In the genomic region with DNA sequence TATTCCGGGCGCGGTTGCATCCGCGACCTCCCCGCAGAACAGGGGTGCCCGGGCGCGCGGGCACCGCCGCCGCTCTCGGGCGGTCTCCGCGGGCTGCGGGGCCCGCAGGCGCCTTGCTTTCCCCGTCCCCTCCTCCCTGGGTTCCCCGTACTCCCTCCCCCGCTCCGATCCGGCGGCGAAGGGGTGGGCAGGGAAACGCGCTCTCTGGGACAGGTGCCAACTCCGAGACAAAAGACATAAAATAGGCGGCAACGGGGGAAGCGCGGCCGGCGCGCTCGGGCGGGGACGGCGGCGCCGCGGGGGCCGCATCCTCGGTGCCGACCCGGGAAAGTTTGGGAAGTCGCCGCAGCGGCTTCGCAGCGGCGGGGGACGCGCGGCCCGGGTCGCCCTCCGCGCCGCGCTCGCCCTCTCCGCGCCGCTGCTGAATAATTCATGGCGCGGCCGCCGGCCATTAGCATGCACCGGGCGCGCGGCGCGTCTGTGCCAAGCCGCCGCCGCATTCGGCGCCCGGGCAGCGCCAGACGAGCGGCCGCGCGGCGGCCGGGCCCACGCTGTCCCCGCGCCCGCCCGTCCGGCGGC, we compare ENCODE assay signal across 8 cellular contexts.
DNase-seq lines count a peak whose midpoint lies in the region; ATAC-seq and TF ChIP-seq lines count a peak whose summit lies in the region.

No MANE protein-coding gene starts in this region.

- DNase-seq in Karpas-422 (peak; percentile 94), SW 1271 (lab: John Stamatoyannopoulos, UW) (peak; percentile 34 to 68), astrocyte of the hippocampus (ENCODE audit: low read depth, low spot score) (peak; percentile 98), hippocampal formation (lab: John Stamatoyannopoulos, UW) (peak; percentile 89), putamen (ENCODE audit: low spot score) (peak; percentile 95), NCI-H526 treated with DMSO at 0.1 percent for 48 hours (lab: John Stamatoyannopoulos, UW) (no peak)

- H3K36me3 ChIP-seq in Karpas-422 (ENCODE audit: insufficient read depth, low read length), result peaks cover 6% of the 10 kb centered on the region; the same call in 1 of the 2 replicates

- no peak for TF ChIP-seq CTCF in GM12875 (IDR thresholded peaks at IDR 0.05; ENCODE audit: borderline replicate concordance, insufficient read depth, low read depth, low read length)

- H4K20me1 ChIP-seq in Karpas-422 (ENCODE audit: insufficient read depth, low read depth, low read length), result peaks cover 31% of the 10 kb centered on the region; the same call in 1 of the 2 replicates

- H3K9me3 ChIP-seq in Karpas-422 (ENCODE audit: low read length), result no peaks in the 10 kb centered on the region

- peaks cover 51% of the 10 kb centered on the region for H3K4me1 ChIP-seq in Karpas-422 (ENCODE audit: low read length)

- H3K4me3 ChIP-seq in GM12875 (ENCODE audit: low read depth, low read length) (peak overlapping the region; percentile 96), Karpas-422 (ENCODE audit: low read length) (peak overlapping the region; percentile 73)

- H3K79me2 ChIP-seq in Karpas-422 (ENCODE audit: low read length), result peaks cover 54% of the 10 kb centered on the region

- H3K27ac ChIP-seq in Karpas-422 (ENCODE audit: low read length), result peak overlapping the region; percentile 79

- peak overlapping the region; percentile 8; the same call in 1 of the 2 replicates for H2AFZ ChIP-seq in Karpas-422 (ENCODE audit: low read length)

- no peak for ATAC-seq in GM19455 (IDR thresholded peaks at IDR 0.05; ENCODE audit: unreplicated experiment)

- H3K27me3 ChIP-seq in Karpas-422 (ENCODE audit: low read length), result no peaks in the 10 kb centered on the region

- H3K4me2 ChIP-seq in Karpas-422 (ENCODE audit: low read depth, low read length, poor library complexity, severe bottlenecking), result peak overlapping the region; percentile 66

- H3K9ac ChIP-seq in Karpas-422 (ENCODE audit: low read length), result peak overlapping the region; percentile 92

- no peaks in the 10 kb centered on the region for H3K9me2 ChIP-seq in Karpas-422 (replicated peaks; ENCODE audit: insufficient read depth, low read length)
